In the genomic region with DNA sequence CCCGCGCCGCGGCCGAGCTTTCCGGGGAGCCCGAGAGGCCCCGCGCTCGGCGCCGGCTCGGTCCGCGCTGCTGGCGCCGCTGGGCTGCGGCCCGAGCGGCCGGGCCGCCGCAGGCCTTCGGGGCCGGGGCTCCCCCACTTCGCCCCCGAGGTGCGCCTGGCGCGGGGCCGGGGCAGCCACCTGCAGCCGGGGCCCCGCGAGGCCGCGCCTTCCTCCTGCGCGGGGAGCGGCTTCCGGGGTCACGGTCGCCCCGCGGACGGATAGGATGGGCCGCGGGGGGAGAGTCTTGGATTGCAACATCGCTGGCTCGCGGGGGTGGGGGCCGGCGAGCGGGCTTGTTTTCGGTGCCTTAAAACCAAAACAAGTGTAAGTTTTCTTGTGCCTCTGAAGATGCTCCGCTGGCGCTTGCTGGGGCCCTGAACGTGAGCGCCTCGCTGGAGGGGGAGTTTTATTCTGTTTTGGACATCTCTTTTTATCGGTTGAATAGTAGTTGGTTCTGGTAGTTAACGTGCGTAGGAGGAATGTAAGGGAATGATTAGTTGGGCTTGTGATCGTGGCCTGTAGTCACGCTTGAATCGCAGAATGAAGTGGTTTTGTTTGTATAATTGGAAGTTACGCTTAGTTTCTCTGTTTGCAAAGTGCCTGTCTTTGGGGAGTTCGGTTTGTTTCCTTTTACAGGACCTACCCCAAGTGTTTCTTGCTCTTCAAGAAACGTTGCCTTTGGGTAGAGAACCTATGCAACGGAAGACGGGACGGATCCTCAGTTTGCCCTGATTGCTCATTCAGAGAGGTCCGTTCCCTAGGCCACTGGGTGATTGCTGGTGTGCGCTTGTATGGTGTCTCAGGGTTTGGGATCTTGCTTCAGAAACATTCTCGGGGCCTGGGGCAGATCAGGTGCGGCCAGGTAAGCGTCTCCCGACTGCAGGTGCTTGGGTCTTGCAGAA, we compare ENCODE assay signal across 8 cellular contexts.
DNase-seq lines count a peak whose midpoint lies in the region; ATAC-seq and TF ChIP-seq lines count a peak whose summit lies in the region.

No MANE protein-coding gene starts in this region.

- DNase-seq in NK-92 treated with Interleukin-12 subunit alpha and Interleukin-12 subunit beta, amount 100 ng/mL, for 24 hours (lab: John Stamatoyannopoulos, UW) = peak; percentile 65
- DNase-seq in NK-92 (lab: John Stamatoyannopoulos, UW; ENCODE audit: unreplicated experiment) (no peak), midbrain (lab: John Stamatoyannopoulos, UW) (peak; percentile 23), GM10266 (ENCODE audit: extremely low spot score) (no peak)
- DNase-seq in activated CD4-positive, alpha-beta T cell treated with anti-CD3 and anti-CD28 coated beads for 4 hours = peak; percentile 32 to 55
- peak; percentile 65 for DNase-seq in stimulated activated naive CD8-positive, alpha-beta T cell treated with anti-CD3 and anti-CD28 coated beads, Interleukin-15, Interleukin-2, amounts not matched to agents 100 U/mL and 50 U/mL, for 24 hours

- no peaks in the 10 kb centered on the region for H3K9me3 ChIP-seq in HUES48 (ENCODE audit: control insufficient read depth, insufficient read depth, low read length)
- no peaks in the 10 kb centered on the region for H3K9me3 ChIP-seq in duodenal mucosa (ENCODE audit: control insufficient read depth in 1 of 2, low read length in 2 of 2)

- peaks cover 30% of the 10 kb centered on the region for H3K36me3 ChIP-seq in HUES48 (ENCODE audit: control insufficient read depth, insufficient read depth, low read length)
- H3K36me3 ChIP-seq in duodenal mucosa (ENCODE audit: control insufficient read depth in 1 of 2, insufficient read depth in 2 of 2, low read length in 2 of 2) = peaks cover 5 to 26% of the 10 kb centered on the region in 2 donors

- H3K27me3 ChIP-seq in HUES48 (ENCODE audit: control insufficient read depth, insufficient read depth, low read length) (no peaks in the 10 kb centered on the region), duodenal mucosa (ENCODE audit: control insufficient read depth in 1 of 2, insufficient read depth in 2 of 2, low read length in 2 of 2) (no peaks in the 10 kb centered on the region)

- TF ChIP-seq CTCF in GM10266 (IDR thresholded peaks at IDR 0.05; ENCODE audit: control insufficient read depth, insufficient read depth, low read depth, missing control alignments) = no peak

- H3K4me3 ChIP-seq in HUES48 (ENCODE audit: low read depth, low read length) (peak overlapping the region; percentile 89), duodenal mucosa (ENCODE audit: low read depth in 1 of 2, low read length in 2 of 2) (peak overlapping the region; percentile 68 to 87)

- peak; percentile 8 for ATAC-seq in stimulated activated naive CD8-positive, alpha-beta T cell treated with anti-CD3 and anti-CD28 coated beads, Interleukin-15, Interleukin-2, amounts not matched to agents 100 U/mL and 50 U/mL, for 24 hours

- no peak overlapping the region for H3K27ac ChIP-seq in HUES48 (ENCODE audit: low read depth, low read length)
- no peak overlapping the region for H3K27ac ChIP-seq in duodenal mucosa (ENCODE audit: low read depth, low read length)

- H3K4me1 ChIP-seq in HUES48 (ENCODE audit: control insufficient read depth, insufficient read depth, low read length) (peaks cover 11% of the 10 kb centered on the region; the same call in 1 of the 2 replicates), duodenal mucosa (ENCODE audit: control insufficient read depth in 1 of 2, insufficient read depth in 2 of 2, low read length in 2 of 2) (peaks cover 20 to 32% of the 10 kb centered on the region in 2 donors)

- H3K9ac ChIP-seq in HUES48 (ENCODE audit: low read depth, low read length) = peak overlapping the region; percentile 77
- peak overlapping the region; percentile 33 to 66 for H3K9ac ChIP-seq in duodenal mucosa (ENCODE audit: low read depth in 1 of 2, low read length in 2 of 2)

Comparison
In these comparisons a context has a peak if more than half of its experiments do, and no peak if none do; other contexts are left out.
1. DNase-seq: peak in NK-92 treated with Interleukin-12 subunit alpha and Interleukin-12 subunit beta, amount 100 ng/mL, for 24 hours (single experiment), activated CD4-positive, alpha-beta T cell treated with anti-CD3 and anti-CD28 coated beads for 4 hours (2 of 2), midbrain (single experiment) and stimulated activated naive CD8-positive, alpha-beta T cell treated with anti-CD3 and anti-CD28 coated beads, Interleukin-15, Interleukin-2, amounts not matched to agents 100 U/mL and 50 U/mL, for 24 hours (single experiment); none in NK-92 (single experiment) and GM10266 (single experiment).